18 cellular contexts compared by ENCODE assay signal in the genomic region with DNA sequence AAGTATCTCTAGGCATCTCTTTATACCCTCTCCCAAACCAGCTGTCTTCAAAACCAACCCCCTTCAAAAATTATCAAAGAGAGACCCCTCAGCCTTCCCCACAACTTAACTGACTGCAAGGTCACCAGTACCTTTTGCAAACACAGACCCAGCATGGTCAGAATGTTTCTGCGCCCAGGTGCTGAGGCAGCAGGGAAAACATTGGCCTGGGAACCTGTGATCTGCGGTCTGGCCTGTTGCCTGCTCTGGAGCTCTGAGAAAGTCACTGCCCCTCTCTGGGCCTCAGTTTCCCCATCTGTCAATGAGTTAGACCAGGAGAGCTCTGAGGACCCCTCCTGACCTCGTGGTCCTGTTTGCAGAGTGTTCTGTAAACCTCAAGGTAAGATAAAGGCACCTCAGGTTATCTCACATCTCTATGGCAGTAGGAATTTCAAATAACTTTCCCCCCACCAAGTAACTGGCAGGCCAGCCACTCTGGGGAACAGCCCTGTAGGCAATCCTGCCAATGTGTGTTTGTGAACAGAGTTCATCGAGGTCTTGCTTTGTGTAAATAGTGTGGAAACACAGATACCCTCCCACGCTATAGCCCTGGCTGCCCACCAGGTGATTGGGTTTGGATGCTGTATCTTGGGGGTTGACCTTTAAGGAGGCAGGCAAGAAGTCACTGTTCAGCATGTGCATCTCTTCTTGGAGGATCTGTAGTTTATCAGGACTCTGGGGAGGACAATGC.
"Had no signal": no experiment of that assay in that cellular context is flagged by ENCODE, and none has a peak within 500 bp of the region (broad histone marks: within the 10 kb centered on the region; RNA-seq: fewer than 3 reads in every experiment).

No MANE protein-coding gene starts in this region.

- H3K4me3 Mint-ChIP-seq: activated naive CD4-positive, alpha-beta T cell treated with anti-CD3 and anti-CD28 coated beads, Interleukin-2, amount 10 ng/mL, durations not matched to agents 7 days and 5 days; T-cell had no signal

- H3K36me3 ChIP-seq: adrenal gland, gastroesophageal sphincter had no signal

- H3K27ac ChIP-seq: gastroesophageal sphincter had no signal

- H3K4me3 ChIP-seq: adrenal gland, gastroesophageal sphincter, lung had no signal

- ATAC-seq: gastroesophageal sphincter; left cardiac atrium; right cardiac atrium; stimulated activated naive CD8-positive, alpha-beta T cell treated with anti-CD3 and anti-CD28 coated beads, Interleukin-15, Interleukin-2, amounts not matched to agents 100 U/mL and 50 U/mL, for 24 hours; T-cell had no signal

- DNase-seq: activated CD4-positive, alpha-beta T cell treated with anti-CD3 and anti-CD28 coated beads, Interleukin-2, amount 50 U/mL, for 4 hours; activated CD4-positive, CD25-positive, alpha-beta regulatory T cell treated with anti-CD3 and anti-CD28 coated beads, Interleukin-2, amount 50 U/mL, for 72 hours; activated naive CD4-positive, alpha-beta T cell treated with anti-CD3 and anti-CD28 coated beads, Interleukin-2, amount 10 ng/mL, durations not matched to agents 7 days and 5 days; activated T-cell treated with anti-CD3 and anti-CD28 coated beads, Interleukin-2, amount 50 U/mL, for 1 hour; adrenal gland; left cardiac atrium; naive B cell; occipital lobe; right cardiac atrium; small intestine; stimulated activated CD4-positive, alpha-beta T cell treated with anti-CD3 and anti-CD28 coated beads, Interleukin-4, amount 100 ng/mL, for 4 hours; stimulated activated CD8-positive, alpha-beta memory T cell treated with anti-CD3 and anti-CD28 coated beads, Interleukin-4, amount 100 ng/mL, for 48 hours; stimulated activated naive CD8-positive, alpha-beta T cell treated with anti-CD3 and anti-CD28 coated beads, Interleukin-15, Interleukin-2, amounts not matched to agents 100 U/mL and 50 U/mL, for 24 hours; T-cell; T1000 had no signal

- H3K9me3 Mint-ChIP-seq: activated naive CD4-positive, alpha-beta T cell treated with anti-CD3 and anti-CD28 coated beads, Interleukin-2, amount 10 ng/mL, durations not matched to agents 7 days and 5 days; activated T-helper 2 cell treated with anti-CD3 and anti-CD28 coated beads, Interferon-gamma antibody, Interleukin-2, Interleukin-4, amounts not matched to agents 10 μg/mL and 5 μg/mL and 100 μg/mL, durations not matched to agents 14 hours and 24 hours and 36 hours; naive B cell; T-cell had no signal

- H3K9me3 ChIP-seq: adrenal gland, gastroesophageal sphincter had no signal

- H3K27me3 ChIP-seq: adrenal gland had no signal

- H3K27ac Mint-ChIP-seq: activated naive CD4-positive, alpha-beta T cell treated with anti-CD3 and anti-CD28 coated beads, Interleukin-2, amount 10 ng/mL, durations not matched to agents 7 days and 5 days; activated T-helper 2 cell treated with anti-CD3 and anti-CD28 coated beads, Interferon-gamma antibody, Interleukin-2, Interleukin-4, amounts not matched to agents 10 μg/mL and 5 μg/mL and 100 μg/mL, durations not matched to agents 14 hours and 24 hours and 36 hours had no signal

- H3K36me3 Mint-ChIP-seq: activated naive CD4-positive, alpha-beta T cell treated with anti-CD3 and anti-CD28 coated beads, Interleukin-2, amount 10 ng/mL, durations not matched to agents 7 days and 5 days; naive B cell; T-cell had no signal
